ENCODE assay signal across 8 cellular contexts in genomic region chr20:18507218-18508191, GRCh38. TPM values are rescaled to one million over a fixed set of nuclear protein-coding genes. Genes with fewer than 3 reads are reported as not detected.
DNase-seq lines count a peak whose midpoint lies in the region; ATAC-seq lines count a peak whose summit lies in the region.

TSS of gene SEC23B (plus strand) at chr20:18507940. CDS start at chr20:18510836, 2,896 bp downstream.

- peak within 1 kb of the TSS; percentile 99 to 100 (median 100) for H3K27ac Mint-ChIP-seq in immature natural killer cell

- peaks cover 11 to 22% (median 19%) of the 10 kb centered on the region in 3 donors for H3K27me3 Mint-ChIP-seq in immature natural killer cell (ENCODE audit: low read depth in 3 of 3)

- peak; percentile 94 for DNase-seq in AG08396 (ENCODE audit: low spot score)
- DNase-seq in NCI-H345 treated with DMSO at 0.1 percent for 48 hours (lab: John Stamatoyannopoulos, UW; ENCODE audit: unreplicated experiment): peak; percentile 99
- DNase-seq in activated CD4-positive, CD25-positive, alpha-beta regulatory T cell (lab: John Stamatoyannopoulos, UW): peak; percentile 84 to 96 (median 92)
- DNase-seq in central memory CD4-positive, alpha-beta T cell: peak; percentile 100
- DNase-seq in immature natural killer cell: peak; percentile 99
- peak; percentile 94 for DNase-seq in smooth muscle cell of the brain vasculature (ENCODE audit: low read depth, low spot score)

- peaks cover 36 to 61% of the 10 kb centered on the region in 2 donors for H3K4me1 Mint-ChIP-seq in immature natural killer cell

- peak; percentile 95 for ATAC-seq in GM19023 (IDR thresholded peaks at IDR 0.05; ENCODE audit: unreplicated experiment)
- peak; percentile 94 for ATAC-seq in HG03280 (IDR thresholded peaks at IDR 0.05; ENCODE audit: unreplicated experiment)

- H3K4me3 Mint-ChIP-seq in immature natural killer cell: peak within 1 kb of the TSS; percentile 99 to 100 (median 100)

- no peaks in the 10 kb centered on the region for H3K9me3 Mint-ChIP-seq in immature natural killer cell

- H3K36me3 Mint-ChIP-seq in immature natural killer cell: peaks cover 16 to 19% (median 17%) of the 10 kb centered on the region in 3 donors

RNA-seq across cellular contexts. Expression of gene SEC23B, which starts in this region (rescaled TPM):
- polyA plus RNA-seq in immature natural killer cell: 100 to 1,000 TPM in 1 of 3 donors, 10 to 100 TPM in 2; 44.1 to 109 (median 67.7) TPM

Comparison
In these comparisons a context has a peak if more than half of its experiments do, and no peak if none do; other contexts are left out.
1. Peak in every context shown above with its lines: DNase-seq and ATAC-seq.